ENCODE assay signal across 33 cellular contexts in the genomic region with DNA sequence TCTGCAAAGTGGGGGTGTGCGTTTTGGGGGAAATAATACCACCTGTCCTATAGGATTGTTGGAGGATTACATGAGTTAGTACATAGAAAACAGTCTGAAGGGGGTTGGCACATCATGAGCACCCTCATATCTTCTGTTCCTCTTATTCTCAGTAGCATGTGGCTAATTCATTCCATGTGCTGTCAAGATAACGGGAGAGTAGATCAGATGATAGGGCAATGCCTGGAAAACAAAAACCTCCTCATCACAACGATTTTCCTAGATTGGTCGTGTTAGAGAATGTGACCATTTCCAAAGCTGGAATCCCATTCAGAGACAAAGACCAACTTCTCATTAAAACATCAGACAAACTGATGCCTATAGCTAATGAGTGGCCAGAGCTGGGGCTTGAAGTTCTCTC. TPM values are rescaled to one million over a fixed set of nuclear protein-coding genes. Genes with fewer than 3 reads are reported as not detected.
"Had no signal": no experiment of that assay in that cellular context is flagged by ENCODE, and none has a peak within 500 bp of the region (broad histone marks: within the 10 kb centered on the region; RNA-seq: fewer than 3 reads in every experiment).

No MANE protein-coding gene starts in this region.

- H3K27me3 ChIP-seq: adrenal gland, ascending aorta, body of pancreas, breast epithelium, cardiac muscle cell had no signal

- DNase-seq: activated effector memory CD4-positive, alpha-beta T cell treated with anti-CD3 and anti-CD28 coated beads, Interleukin-2, amount 50 U/mL, for 16 hours; activated effector memory CD4-positive, alpha-beta T cell treated with Interleukin-2 at 50 U/mL for 16 hours; activated gamma-delta T cell; activated gamma-delta T cell treated with Interleukin-2 at 50 U/mL for 16 hours; activated naive CD4-positive, alpha-beta T cell; activated naive CD4-positive, alpha-beta T cell treated with anti-CD3 and anti-CD28 coated beads for 36 hours; activated naive CD4-positive, alpha-beta T cell treated with anti-CD3 and anti-CD28 coated beads, Interleukin-2, amount 10 ng/mL, durations not matched to agents 7 days and 5 days; activated naive CD4-positive, alpha-beta T cell treated with anti-CD3 and anti-CD28 coated beads, Interleukin-2, amount 50 U/mL, for 16 hours; activated naive CD4-positive, alpha-beta T cell treated with Interleukin-2 at 50 U/mL for 16 hours; activated naive CD8-positive, alpha-beta T cell treated with anti-CD3 and anti-CD28 coated beads for 36 hours; activated naive CD8-positive, alpha-beta T cell treated with anti-CD3 and anti-CD28 coated beads, Interleukin-2, amount 10 ng/mL, durations not matched to agents 7 days and 5 days; activated naive CD8-positive, alpha-beta T cell treated with anti-CD3 and anti-CD28 coated beads, Interleukin-2, amount 50 U/mL, for 24 hours; activated T-cell treated with anti-CD3 and anti-CD28 coated beads, Interleukin-2, amount 50 U/mL, for 1 hour; activated T-cell treated with anti-CD3 and anti-CD28 coated beads, Interleukin-2, amount 50 U/mL, for 24 hours; activated T-cell treated with anti-CD3 and anti-CD28 coated beads, Interleukin-2, amount 50 U/mL, for 4 hours; activated T-cell treated with anti-CD3 and anti-CD28 coated beads, Interleukin-2, amount 50 U/mL, for 48 hours; activated T-cell treated with anti-CD3 and anti-CD28 coated beads, Interleukin-2, amount 50 U/mL, for 72 hours; adrenal gland; amniotic stem cell; amygdala; anterior cingulate cortex; aorta; body of pancreas; brain microvascular endothelial cell; caudate nucleus; central memory CD4-positive, alpha-beta T cell; cerebellar nuclear complex had no signal

- H3K4me3 ChIP-seq: adrenal gland, ascending aorta, body of pancreas, breast epithelium, cardiac muscle cell had no signal

- H3K36me3 ChIP-seq: adrenal gland, ascending aorta, brain microvascular endothelial cell, breast epithelium, cardiac muscle cell had no signal

- H3K4me1 ChIP-seq: adrenal gland, breast epithelium had no signal

- H3K27ac ChIP-seq: adrenal gland, ascending aorta, body of pancreas, brain microvascular endothelial cell, breast epithelium, cardiac muscle cell had no signal

- ATAC-seq: activated naive CD4-positive, alpha-beta T cell treated with anti-CD3 and anti-CD28 coated beads, Interleukin-2, amount 50 U/mL, for 72 hours; activated naive CD8-positive, alpha-beta T cell treated with anti-CD3 and anti-CD28 coated beads, Interleukin-2, amount 50 U/mL, for 24 hours; activated T-cell treated with anti-CD3 and anti-CD28 coated beads, Interleukin-2, amount 50 U/mL, for 4 hours; activated T-cell treated with anti-CD3 and anti-CD28 coated beads, Interleukin-2, amount 50 U/mL, for 72 hours; activated T-helper 17 cell treated with anti-CD3 and anti-CD28 coated beads, Interleukin-2, amount 50 U/mL, for 72 hours; body of pancreas had no signal

- FAIRE-seq: astrocyte had no signal

- H3K9me3 ChIP-seq: adrenal gland, ascending aorta, body of pancreas, breast epithelium had no signal

RNA-seq across cellular contexts. Expression of gene FAM241B, which starts 50.6 kb away (rescaled TPM):
- total RNA-seq: ascending aorta had no signal
